ENCODE assay signal across 8 cellular contexts in the genomic region with DNA sequence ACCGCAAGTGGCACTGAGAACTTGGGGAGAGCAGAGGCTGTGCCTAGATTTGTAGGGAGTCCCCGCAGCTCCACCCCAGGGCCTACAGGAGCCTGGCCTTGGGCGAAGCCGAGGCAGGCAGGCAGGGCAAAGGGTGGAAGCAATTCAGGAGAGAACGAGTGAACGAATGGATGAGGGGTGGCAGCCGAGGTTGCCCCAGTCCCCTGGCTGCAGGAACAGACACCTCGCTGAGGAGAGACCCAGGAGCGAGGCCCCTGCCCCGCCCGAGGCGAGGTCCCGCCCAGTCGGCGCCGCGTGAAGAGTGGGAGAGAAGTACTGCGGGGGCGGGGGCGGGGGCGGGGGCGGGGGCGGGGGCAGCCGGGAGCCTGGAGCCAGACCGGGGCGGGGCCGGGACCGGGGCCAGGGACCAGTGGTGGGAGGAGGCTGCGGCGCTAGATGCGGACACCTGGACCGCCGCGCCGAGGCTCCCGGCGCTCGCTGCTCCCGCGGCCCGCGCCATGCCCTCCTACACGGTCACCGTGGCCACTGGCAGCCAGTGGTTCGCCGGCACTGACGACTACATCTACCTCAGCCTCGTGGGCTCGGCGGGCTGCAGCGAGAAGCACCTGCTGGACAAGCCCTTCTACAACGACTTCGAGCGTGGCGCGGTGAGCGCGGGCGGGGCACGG. TPM values are rescaled to one million over a fixed set of nuclear protein-coding genes. Genes with fewer than 3 reads are reported as not detected.
DNase-seq lines count a peak whose midpoint lies in the region; ATAC-seq and TF ChIP-seq lines count a peak whose summit lies in the region.

TSS of gene ALOX5 (plus strand) at position 434 of the 668 bp plus-strand sequence. CDS start at position 498, 64 bp downstream.

- H3K4me3 ChIP-seq in fibroblast of lung (replicated peaks in 1 of 4; ENCODE audit: control extremely low read depth in 1 of 4, insufficient read depth in 1 of 4, low read depth in 3 of 4, low read length in 4 of 4): no peak within 1 kb of the TSS

- H3K27ac ChIP-seq in fibroblast of lung (ENCODE audit: insufficient read depth, low read length): no peak within 1 kb of the TSS

- peaks cover 32% of the 10 kb centered on the region for H3K27me3 ChIP-seq in fibroblast of lung (ENCODE audit: control insufficient read depth, insufficient read depth, low read length)

- H3K4me1 Mint-ChIP-seq in activated CD4-positive, alpha-beta T cell treated with anti-CD3 and anti-CD28 coated beads for 36 hours: peaks cover 8% of the 10 kb centered on the region
- peaks cover 14% of the 10 kb centered on the region for H3K4me1 Mint-ChIP-seq in activated CD4-positive, alpha-beta memory T cell treated with anti-CD3 and anti-CD28 coated beads for 36 hours (ENCODE audit: low read depth)
- H3K4me1 Mint-ChIP-seq in neural crest cell: peaks cover 8% of the 10 kb centered on the region

- H3K4me3 Mint-ChIP-seq in activated CD4-positive, alpha-beta T cell treated with anti-CD3 and anti-CD28 coated beads for 36 hours: peak within 1 kb of the TSS; percentile 68
- H3K4me3 Mint-ChIP-seq in activated CD4-positive, alpha-beta memory T cell treated with anti-CD3 and anti-CD28 coated beads for 36 hours: peak within 1 kb of the TSS; percentile 66
- H3K4me3 Mint-ChIP-seq in neural crest cell: peak within 1 kb of the TSS; percentile 73

- intact Hi-C loops in activated CD4-positive, alpha-beta T cell treated with anti-CD3 and anti-CD28 coated beads for 36 hours (cut with DNase I, micrococcal nuclease): no loop called here
- intact Hi-C loops in activated CD4-positive, alpha-beta memory T cell treated with anti-CD3 and anti-CD28 coated beads for 36 hours (cut with micrococcal nuclease): no loop called here

- TF ChIP-seq CTCF in fibroblast of lung (conservative IDR thresholded peaks at IDR 0.05 in 1 of 2, IDR thresholded peaks at IDR 0.05 in 1 of 2; ENCODE audit: low read depth in 1 of 2, low read length in 2 of 2) (no peak), neural crest cell (conservative IDR thresholded peaks at IDR 0.05) (no peak)

- no peaks in the 10 kb centered on the region for H3K36me3 ChIP-seq in fibroblast of lung (ENCODE audit: control insufficient read depth, insufficient read depth, low read length)

- no peaks in the 10 kb centered on the region for H3K79me2 ChIP-seq in fibroblast of lung (ENCODE audit: control insufficient read depth, insufficient read depth, low read length)

- peak; percentile 54 for ATAC-seq in activated CD4-positive, alpha-beta T cell treated with anti-CD3 and anti-CD28 coated beads for 36 hours
- ATAC-seq in HG02642 (IDR thresholded peaks at IDR 0.05; ENCODE audit: poor library complexity, unreplicated experiment): peak; percentile 62

- H2AFZ ChIP-seq in fibroblast of lung (ENCODE audit: low read length): no peak within 1 kb of the TSS

- CTCF ChIA-PET in activated CD4-positive, alpha-beta T cell treated with anti-CD3 and anti-CD28 coated beads for 36 hours (lab: Charles Lee): no interaction called here
- CTCF ChIA-PET in activated CD4-positive, alpha-beta memory T cell treated with anti-CD3 and anti-CD28 coated beads for 36 hours (lab: Charles Lee): no interaction called here

- peak; percentile 41 for DNase-seq in activated CD4-positive, alpha-beta T cell treated with anti-CD3 and anti-CD28 coated beads for 36 hours
- no peak for DNase-seq in activated CD4-positive, alpha-beta T cell treated with anti-CD3 and anti-CD28 coated beads for 1 hour
- DNase-seq in NCI-H146 treated with DMSO at 0.1 percent for 48 hours (lab: John Stamatoyannopoulos, UW; ENCODE audit: unreplicated experiment): peak; percentile 33
- DNase-seq in activated CD4-positive, alpha-beta memory T cell treated with anti-CD3 and anti-CD28 coated beads for 36 hours: peak; percentile 23
- no peak for DNase-seq in fibroblast of lung (ENCODE audit: low read depth in 2 of 2)
- DNase-seq in neural crest cell (ENCODE audit: low read depth, low spot score): no peak
- DNase-seq in NCI-H128 (lab: John Stamatoyannopoulos, UW; ENCODE audit: unreplicated experiment): no peak

- POLR2A ChIA-PET in activated CD4-positive, alpha-beta T cell treated with anti-CD3 and anti-CD28 coated beads for 36 hours (lab: Charles Lee): no interaction called here
- POLR2A ChIA-PET in activated CD4-positive, alpha-beta memory T cell treated with anti-CD3 and anti-CD28 coated beads for 36 hours (lab: Charles Lee): no interaction called here

- no peak within 1 kb of the TSS for H3K9ac ChIP-seq in fibroblast of lung (ENCODE audit: insufficient read depth, low read length)

- H3K36me3 Mint-ChIP-seq in activated CD4-positive, alpha-beta T cell treated with anti-CD3 and anti-CD28 coated beads for 36 hours (ENCODE audit: low read depth): no peaks in the 10 kb centered on the region
- no peaks in the 10 kb centered on the region for H3K36me3 Mint-ChIP-seq in activated CD4-positive, alpha-beta memory T cell treated with anti-CD3 and anti-CD28 coated beads for 36 hours
- no peaks in the 10 kb centered on the region for H3K36me3 Mint-ChIP-seq in neural crest cell (ENCODE audit: low read depth)

- H3K27me3 Mint-ChIP-seq in activated CD4-positive, alpha-beta T cell treated with anti-CD3 and anti-CD28 coated beads for 36 hours: peaks cover 37% of the 10 kb centered on the region
- peaks cover 31% of the 10 kb centered on the region for H3K27me3 Mint-ChIP-seq in activated CD4-positive, alpha-beta memory T cell treated with anti-CD3 and anti-CD28 coated beads for 36 hours
- H3K27me3 Mint-ChIP-seq in neural crest cell (ENCODE audit: low read depth): peaks cover 95% of the 10 kb centered on the region

- H4K20me1 ChIP-seq in fibroblast of lung (ENCODE audit: control insufficient read depth, extremely low read depth, insufficient read depth, low read length): peaks cover 2% of the 10 kb centered on the region

- no peaks in the 10 kb centered on the region for H3K9me3 ChIP-seq in fibroblast of lung (ENCODE audit: control insufficient read depth, insufficient read depth, low read depth, low read length)

- H3K9me3 Mint-ChIP-seq in activated CD4-positive, alpha-beta T cell treated with anti-CD3 and anti-CD28 coated beads for 36 hours (ENCODE audit: low read depth): no peaks in the 10 kb centered on the region
- H3K9me3 Mint-ChIP-seq in activated CD4-positive, alpha-beta memory T cell treated with anti-CD3 and anti-CD28 coated beads for 36 hours: no peaks in the 10 kb centered on the region
- no peaks in the 10 kb centered on the region for H3K9me3 Mint-ChIP-seq in neural crest cell

- no peak within 1 kb of the TSS for H3K27ac Mint-ChIP-seq in activated CD4-positive, alpha-beta T cell treated with anti-CD3 and anti-CD28 coated beads for 36 hours
- no peak within 1 kb of the TSS for H3K27ac Mint-ChIP-seq in activated CD4-positive, alpha-beta memory T cell treated with anti-CD3 and anti-CD28 coated beads for 36 hours
- no peak within 1 kb of the TSS for H3K27ac Mint-ChIP-seq in neural crest cell (ENCODE audit: unreplicated experiment)

- no peaks in the 10 kb centered on the region for H3K4me1 ChIP-seq in fibroblast of lung (ENCODE audit: control insufficient read depth, extremely low read depth, insufficient read depth, low read length)

- peak within 1 kb of the TSS; percentile 68 for H3K4me2 ChIP-seq in fibroblast of lung (ENCODE audit: extremely low read depth, insufficient read depth, low read length)

RNA-seq across cellular contexts. Expression of gene ALOX5, which starts in this region (rescaled TPM):
- total RNA-seq in activated CD4-positive, alpha-beta T cell treated with anti-CD3 and anti-CD28 coated beads for 36 hours: under 1 TPM; 0.21 to 0.26 TPM
- 1 to 10 TPM; 1.1 to 1.3 TPM for total RNA-seq in activated CD4-positive, alpha-beta memory T cell treated with anti-CD3 and anti-CD28 coated beads for 36 hours
- total RNA-seq in fibroblast of lung: not detected in 2 replicates
- not detected in 2 replicates for polyA plus RNA-seq in fibroblast of lung
- not detected in 2 replicates for polyA plus RNA-seq in fibroblast of lung (2012)
- not detected in 2 replicates for polyA minus RNA-seq in fibroblast of lung (ENCODE audit: low replicate concordance)
- total RNA-seq in neural crest cell: not detected in 2 replicates

Comparison
In these comparisons a context has a peak if more than half of its experiments do, and no peak if none do; other contexts are left out.
1. Peak in DNase-seq and ATAC-seq in activated CD4-positive, alpha-beta T cell treated with anti-CD3 and anti-CD28 coated beads for 36 hours; RNA of the gene not detected or under 1 TPM.
2. DNase-seq: peak in NCI-H146 treated with DMSO at 0.1 percent for 48 hours (single experiment) and activated CD4-positive, alpha-beta memory T cell treated with anti-CD3 and anti-CD28 coated beads for 36 hours (single experiment); none in activated CD4-positive, alpha-beta T cell treated with anti-CD3 and anti-CD28 coated beads for 1 hour (single experiment), fibroblast of lung (0 of 2), neural crest cell (single experiment) and NCI-H128 (single experiment).
3. Peak in every context shown above with its lines, with median percentiles within 50 percentile points of each other: H3K4me3 Mint-ChIP-seq.